ENCODE assay signal across 29 cellular contexts in genomic region chr5:14356305-14356704, GRCh38.
A peak's percentile ranks its signal among the peaks of the same experiment; 100 is the strongest.
DNase-seq lines count a peak whose midpoint lies in the region; ATAC-seq and TF ChIP-seq lines count a peak whose summit lies in the region.
"Had no signal": no experiment of that assay in that cellular context is flagged by ENCODE, and none has a peak within 500 bp of the region (broad histone marks: within the 10 kb centered on the region; RNA-seq: fewer than 3 reads in every experiment).

No MANE protein-coding gene starts in this region.

- no peaks in the 10 kb centered on the region for H3K9me2 ChIP-seq in OCI-LY7 (ENCODE audit: insufficient read depth, low read length)

- no peaks in the 10 kb centered on the region for H3K36me3 ChIP-seq in OCI-LY7 (ENCODE audit: insufficient read depth, low read length)

- H3K36me3 Mint-ChIP-seq in brain (peaks cover 28% of the 10 kb centered on the region), HFFc6 (ENCODE audit: low read depth) (peaks cover 50% of the 10 kb centered on the region)
- H3K36me3 Mint-ChIP-seq: activated CD8-positive, alpha-beta memory T cell treated with anti-CD3 and anti-CD28 coated beads, Interleukin-2, amount 10 ng/mL, durations not matched to agents 7 days and 5 days had no signal

- H3K4me1 ChIP-seq in OCI-LY7 (ENCODE audit: insufficient read depth, low read length, poor library complexity, severe bottlenecking), result no peaks in the 10 kb centered on the region
- H3K4me1 ChIP-seq: breast epithelium, prostate gland had no signal

- no peak overlapping the region for H3K4me3 ChIP-seq in OCI-LY7 (ENCODE audit: low read depth, low read length, poor library complexity, severe bottlenecking)
- H3K4me3 ChIP-seq: breast epithelium, prostate gland, upper lobe of left lung had no signal

- H3K4me1 Mint-ChIP-seq in brain (peaks cover 50% of the 10 kb centered on the region), HFFc6 (ENCODE audit: low read depth) (peaks cover 31% of the 10 kb centered on the region)

- no TSS peak for BruUV-seq in OCI-LY7 (replicated peaks; lab: Mats Ljungman, UMichigan)

- no peak overlapping the region for H3K27ac ChIP-seq in OCI-LY7 (ENCODE audit: low read depth, low read length, poor library complexity, severe bottlenecking)
- H3K27ac ChIP-seq: breast epithelium, C4-2B, prostate gland had no signal

- TF ChIP-seq CTCF in brain (conservative IDR thresholded peaks at IDR 0.05) (no peak), OCI-LY7 (conservative IDR thresholded peaks at IDR 0.05; ENCODE audit: low read length) (no peak), HFFc6 (IDR thresholded peaks at IDR 0.05) (no peak)

- H3K27me3 Mint-ChIP-seq in brain (no peaks in the 10 kb centered on the region), HFFc6 (ENCODE audit: insufficient read depth) (peaks cover 32% of the 10 kb centered on the region)

- H3K9me3 Mint-ChIP-seq in brain (no peaks in the 10 kb centered on the region), HFFc6 (no peaks in the 10 kb centered on the region)
- H3K9me3 Mint-ChIP-seq: activated naive CD4-positive, alpha-beta T cell treated with anti-CD3 and anti-CD28 coated beads for 36 hours; activated T-cell treated with anti-CD3 and anti-CD28 coated beads, Interleukin-2, amount 50 U/mL, for 72 hours had no signal

- POLR2A ChIA-PET in OCI-LY7 (lab: Charles Lee), result interaction anchor here (0.7 to 1.4 kb wide), 2 partner anchors 10 to 12 kb away, joined by 3 read pairs; no protein-coding TSS in a partner anchor

- intact Hi-C loops in OCI-LY7 (cut with micrococcal nuclease; ENCODE audit: unreplicated experiment), result no loop called here

- peaks cover 9% of the 10 kb centered on the region; the same call in 1 of the 2 replicates for H4K20me1 ChIP-seq in OCI-LY7 (ENCODE audit: insufficient read depth, low read length)

- ATAC-seq in GM18511 (IDR thresholded peaks at IDR 0.05; ENCODE audit: unreplicated experiment) (peak; percentile 52), GM19463 (IDR thresholded peaks at IDR 0.05; ENCODE audit: unreplicated experiment) (peak; percentile 46), HG02938 (IDR thresholded peaks at IDR 0.05; ENCODE audit: unreplicated experiment) (peak; percentile 46), HG03097 (IDR thresholded peaks at IDR 0.05; ENCODE audit: low FRiP score, unreplicated experiment) (no peak)
- ATAC-seq: activated CD8-positive, alpha-beta memory T cell treated with anti-CD3 and anti-CD28 coated beads, Interleukin-2, amount 10 ng/mL, durations not matched to agents 7 days and 5 days; activated T-cell treated with anti-CD3 and anti-CD28 coated beads, Interleukin-2, amount 50 U/mL, for 72 hours; sciatic nerve had no signal

- H3K4me3 Mint-ChIP-seq in brain, result no peak overlapping the region
- no peak overlapping the region; the same call in 1 of the 2 replicates for H3K4me3 Mint-ChIP-seq in HFFc6
- H3K4me3 Mint-ChIP-seq: activated CD8-positive, alpha-beta memory T cell treated with anti-CD3 and anti-CD28 coated beads, Interleukin-2, amount 10 ng/mL, durations not matched to agents 7 days and 5 days; activated naive CD4-positive, alpha-beta T cell treated with anti-CD3 and anti-CD28 coated beads for 36 hours; activated T-cell treated with anti-CD3 and anti-CD28 coated beads, Interleukin-2, amount 50 U/mL, for 72 hours had no signal

- H2AFZ ChIP-seq in OCI-LY7 (ENCODE audit: low read length), result no peak overlapping the region

- no peaks in the 10 kb centered on the region for H3K79me2 ChIP-seq in OCI-LY7 (ENCODE audit: insufficient read depth, low read depth, low read length)

- H3K9me3 ChIP-seq in OCI-LY7 (ENCODE audit: low read length), result no peaks in the 10 kb centered on the region
- H3K9me3 ChIP-seq: breast epithelium, prostate gland, upper lobe of left lung had no signal

- CTCF ChIA-PET in OCI-LY7 (lab: Charles Lee; ENCODE audit: unreplicated experiment), result no interaction called here

- H3K27ac Mint-ChIP-seq in brain (peak overlapping the region in 3 of 5 experiments; percentile 1 to 70 (median 54)), HFFc6 (no peak overlapping the region; the same call in 1 of the 2 replicates)
- H3K27ac Mint-ChIP-seq: activated CD8-positive, alpha-beta memory T cell treated with anti-CD3 and anti-CD28 coated beads, Interleukin-2, amount 10 ng/mL, durations not matched to agents 7 days and 5 days; activated naive CD4-positive, alpha-beta T cell treated with anti-CD3 and anti-CD28 coated beads for 36 hours; activated T-cell treated with anti-CD3 and anti-CD28 coated beads, Interleukin-2, amount 50 U/mL, for 72 hours had no signal

- H3K4me2 ChIP-seq in OCI-LY7 (ENCODE audit: low read length), result no peak overlapping the region

- no peak for DNase-seq in OCI-LY7 (ENCODE audit: low spot score)
- DNase-seq in HFFc6, result no peak
- DNase-seq: activated CD4-positive, CD25-positive, alpha-beta regulatory T cell; activated CD8-positive, alpha-beta memory T cell treated with anti-CD3 and anti-CD28 coated beads, Interleukin-2, amount 10 ng/mL, durations not matched to agents 7 days and 5 days; activated naive CD4-positive, alpha-beta T cell treated with anti-CD3 and anti-CD28 coated beads for 36 hours; activated T-cell treated with anti-CD3 and anti-CD28 coated beads, Interleukin-2, amount 50 U/mL, for 72 hours; amniotic stem cell; Calu3; DND-41; hypothalamus; KG1; mesendoderm; MM.1S; NCI-H1417; NCI-H2029 treated with DMSO at 0.1 percent for 48 hours; RPMI8226; stimulated activated CD4-positive, alpha-beta T cell treated with anti-CD3 and anti-CD28 coated beads, Interleukin-12 subunit alpha, Interleukin-12 subunit beta, amount 100 ng/mL, for 4 hours; stimulated activated CD4-positive, alpha-beta T cell treated with anti-CD3 and anti-CD28 coated beads, Interleukin-4, amount 100 ng/mL, for 1 hour; T-helper 1 cell; upper lobe of left lung had no signal
